27 cellular contexts compared by ENCODE assay signal in genomic region chr22:23903328-23903971, GRCh38. TPM values are rescaled to one million over a fixed set of nuclear protein-coding genes. Genes with fewer than 3 reads are reported as not detected.
DNase-seq lines count a peak whose midpoint lies in the region; ATAC-seq and TF ChIP-seq lines count a peak whose summit lies in the region.
"Had no signal": no experiment of that assay in that cellular context is flagged by ENCODE, and none has a peak within 500 bp of the region (broad histone marks: within the 10 kb centered on the region; RNA-seq: fewer than 3 reads in every experiment).

No MANE protein-coding gene starts in this region.

- H3K4me3 ChIP-seq in HEK293 (ENCODE audit: low read depth, low read length) (no peak overlapping the region), H7 (ENCODE audit: insufficient read depth, low read depth, low read length) (no peak overlapping the region)
- H3K4me3 ChIP-seq: hepatocyte, neural progenitor cell, psoas muscle, testis had no signal

- no peak for ATAC-seq in stimulated activated naive CD8-positive, alpha-beta T cell treated with anti-CD3 and anti-CD28 coated beads, Interleukin-15, Interleukin-2, amounts not matched to agents 100 U/mL and 50 U/mL, for 24 hours
- ATAC-seq: activated CD8-positive, alpha-beta T cell treated with anti-CD3 and anti-CD28 coated beads for 36 hours; psoas muscle; stimulated activated naive B cell treated with anti-CD40 and anti-IgM and Interleukin-4, amounts not matched to agents 10 μg/mL and 1 μg/mL and 100 μg/mL, for 72 hours had no signal

- peaks cover 59% of the 10 kb centered on the region for H3K4me1 Mint-ChIP-seq in brain
- H3K4me1 Mint-ChIP-seq in mesothelial cell of epicardium: peaks cover 10% of the 10 kb centered on the region
- H3K4me1 Mint-ChIP-seq: immature natural killer cell had no signal

- peaks cover 21% of the 10 kb centered on the region for H3K36me3 Mint-ChIP-seq in brain
- H3K36me3 Mint-ChIP-seq in mesothelial cell of epicardium: peaks cover 16% of the 10 kb centered on the region

- DNase-seq in NCI-H345 treated with DMSO at 0.1 percent for 48 hours (lab: John Stamatoyannopoulos, UW; ENCODE audit: unreplicated experiment) (peak; percentile 19), mesothelial cell of epicardium (ENCODE audit: low spot score in 2 of 2, unreplicated experiment in 2 of 2) (no peak), inferior parietal cortex (ENCODE audit: extremely low spot score) (no peak), H7 (no peak), HUDEP-2 (lab: John Stamatoyannopoulos, UW; ENCODE audit: unreplicated experiment in 76 of 76) (no peak)
- DNase-seq in stimulated activated naive CD8-positive, alpha-beta T cell treated with anti-CD3 and anti-CD28 coated beads, Interleukin-15, Interleukin-2, amounts not matched to agents 100 U/mL and 50 U/mL, for 24 hours: no peak
- DNase-seq: activated CD4-positive, CD25-positive, alpha-beta regulatory T cell; activated CD8-positive, alpha-beta T cell treated with anti-CD3 and anti-CD28 coated beads for 36 hours; activated gamma-delta T cell; activated T-cell treated with anti-CD3 and anti-CD28 coated beads for 4 hours; amygdala; C1 segment of cervical spinal cord; central memory CD4-positive, alpha-beta T cell; dorsolateral prefrontal cortex; immature natural killer cell; MV-4-11; NCI-H2029; NCI-H524; psoas muscle; stimulated activated naive B cell treated with anti-CD40 and anti-IgM and Interleukin-4, amounts not matched to agents 10 μg/mL and 1 μg/mL and 100 μg/mL, for 72 hours; T-helper 9 cell; testis had no signal

- TF ChIP-seq CTCF in HEK293 (tag by site-specific recombination; IDR thresholded peaks at IDR 0.05): no peak
- TF ChIP-seq CTCF in brain (conservative IDR thresholded peaks at IDR 0.05): no peak
- TF ChIP-seq CTCF in mesothelial cell of epicardium (IDR thresholded peaks at IDR 0.05; ENCODE audit: unreplicated experiment): no peak

- H3K27ac ChIP-seq in HEK293 (ENCODE audit: extremely low read depth, low read depth, low read length): no peak overlapping the region
- H3K27ac ChIP-seq: hepatocyte, KMS-11, neural progenitor cell, psoas muscle, testis had no signal

- CTCF ChIA-PET in HEK293 (lab: Yijun Ruan, JAX): interaction anchor here (0.7 to 3.5 kb wide), 5 partner anchors 10 to 384 kb away, joined by 3 to 26 read pairs (median 4); partner anchors contain the start of gene MIF

- H3K4me1 ChIP-seq in HEK293 (ENCODE audit: control insufficient read depth, insufficient read depth, low read length): no peaks in the 10 kb centered on the region
- H3K4me1 ChIP-seq: neural progenitor cell, psoas muscle, testis had no signal

- H3K27me3 Mint-ChIP-seq in brain (peaks cover 5% of the 10 kb centered on the region), mesothelial cell of epicardium (ENCODE audit: low read depth) (no peaks in the 10 kb centered on the region)
- H3K27me3 Mint-ChIP-seq: activated CD8-positive, alpha-beta T cell treated with anti-CD3 and anti-CD28 coated beads for 36 hours; stimulated activated naive B cell treated with anti-CD40 and anti-IgM and Interleukin-4, amounts not matched to agents 10 μg/mL and 1 μg/mL and 100 μg/mL, for 72 hours had no signal

- H3K4me3 Mint-ChIP-seq in brain: no peak overlapping the region
- no peak overlapping the region for H3K4me3 Mint-ChIP-seq in mesothelial cell of epicardium
- H3K4me3 Mint-ChIP-seq: activated CD8-positive, alpha-beta T cell treated with anti-CD3 and anti-CD28 coated beads for 36 hours; immature natural killer cell; neural progenitor cell; stimulated activated naive B cell treated with anti-CD40 and anti-IgM and Interleukin-4, amounts not matched to agents 10 μg/mL and 1 μg/mL and 100 μg/mL, for 72 hours had no signal

- POLR2A ChIA-PET in HEK293 (lab: Yijun Ruan, JAX): interaction anchor here (1.9 to 2.7 kb wide), 2 partner anchors 9 to 10 kb away, joined by 17 to 21 read pairs; partner anchors contain the start of gene MIF

- H3K36me3 ChIP-seq in HEK293 (ENCODE audit: control insufficient read depth in 2 of 2, insufficient read depth in 1 of 2, low read length in 2 of 2) (no peaks in the 10 kb centered on the region), H7 (replicated peaks; ENCODE audit: control insufficient read depth, insufficient read depth, low read length) (no peaks in the 10 kb centered on the region)
- H3K36me3 ChIP-seq: neural progenitor cell had no signal

- peaks cover 2% of the 10 kb centered on the region for H3K27me3 ChIP-seq in H7 (ENCODE audit: control insufficient read depth, insufficient read depth, low read length)
- H3K27me3 ChIP-seq: dorsolateral prefrontal cortex, hepatocyte, neural progenitor cell, testis had no signal

- H3K9me3 ChIP-seq in HEK293 (ENCODE audit: control insufficient read depth, insufficient read depth, low read depth, low read length): no peaks in the 10 kb centered on the region
- H3K9me3 ChIP-seq: psoas muscle, testis had no signal

- no peaks in the 10 kb centered on the region for H3K9me3 Mint-ChIP-seq in brain
- H3K9me3 Mint-ChIP-seq in mesothelial cell of epicardium: peaks cover 8% of the 10 kb centered on the region
- H3K9me3 Mint-ChIP-seq: immature natural killer cell, neural progenitor cell had no signal

- H3K27ac Mint-ChIP-seq in brain (peak overlapping the region; percentile 10 to 87 (median 80)), mesothelial cell of epicardium (peak overlapping the region; percentile 16)
- H3K27ac Mint-ChIP-seq: activated CD8-positive, alpha-beta T cell treated with anti-CD3 and anti-CD28 coated beads for 36 hours; neural progenitor cell; stimulated activated naive B cell treated with anti-CD40 and anti-IgM and Interleukin-4, amounts not matched to agents 10 μg/mL and 1 μg/mL and 100 μg/mL, for 72 hours had no signal

TF ChIP-seq in HEK293, 187 proteins besides CTCF, POLR2A, EP300 and RAD21 (continues in another document):
- TF ChIP-seq ZBTB11 (tag by site-specific recombination; conservative IDR thresholded peaks at IDR 0.05; ENCODE audit: low read depth) (no peak), GLIS2 (tag by site-specific recombination; IDR thresholded peaks at IDR 0.05) (peak; percentile 66), GFI1B (tag by site-specific recombination; IDR thresholded peaks at IDR 0.05) (no peak), ZNF610 (tag by site-specific recombination; IDR thresholded peaks at IDR 0.05; ENCODE audit: borderline replicate concordance) (no peak), HOXD13 (CRISPR knock-in tag; IDR thresholded peaks at IDR 0.05; ENCODE audit: borderline replicate concordance) (no peak), PRDM4 (tag by site-specific recombination; IDR thresholded peaks at IDR 0.05) (no peak), TRIM28 (IDR thresholded peaks at IDR 0.05; ENCODE audit: borderline replicate concordance, low read length) (no peak), KLF1 (tag by site-specific recombination; IDR thresholded peaks at IDR 0.05) (no peak), SP7 (tag by site-specific recombination; IDR thresholded peaks at IDR 0.05) (peak; percentile 48; the same call in 1 of the 2 replicates)

RNA-seq across cellular contexts. Expression of gene MIF, which starts 9.3 kb away (rescaled TPM):
- polyA plus RNA-seq in brain (ENCODE audit: insufficient read depth, low read depth, low replicate concordance): 583 TPM
- 916 to 949 TPM (median 925 TPM) in 3 replicates for total RNA-seq in mesothelial cell of epicardium
- 952 and 1,162 TPM in 2 replicates for total RNA-seq in H7 (2014; rRNA removed; shearing (Covaris generic))

RNA-seq across cellular contexts. Expression of gene SLC2A11, which starts 45.8 kb away (rescaled TPM):
- polyA plus RNA-seq in brain (ENCODE audit: insufficient read depth, low read depth, low replicate concordance): 21.1 TPM
- 98.7 to 112 TPM (median 99.0 TPM) in 3 replicates for total RNA-seq in mesothelial cell of epicardium
- 10.7 and 17.4 TPM in 2 replicates for total RNA-seq in H7 (2014; rRNA removed; shearing (Covaris generic))

RNA-seq across cellular contexts. Expression of gene GSTT2B, which starts 57.5 kb away (rescaled TPM):
- polyA plus RNA-seq in brain (ENCODE audit: insufficient read depth, low read depth, low replicate concordance): 1.6 TPM
- 3.6 to 3.7 TPM (median 3.7 TPM) in 3 replicates for total RNA-seq in mesothelial cell of epicardium
- total RNA-seq in H7 (2014; rRNA removed; shearing (Covaris generic)): 13.1 and 18.9 TPM in 2 replicates
- total RNA-seq: activated CD8-positive, alpha-beta T cell treated with anti-CD3 and anti-CD28 coated beads for 36 hours had no signal
- polyA plus RNA-seq: immature natural killer cell had no signal
